ENCODE assay signal across 13 cellular contexts in genomic region chr11:4087551-4087950, GRCh38. TPM values are rescaled to one million over a fixed set of nuclear protein-coding genes. Genes with fewer than 3 reads are reported as not detected.
DNase-seq lines count a peak whose midpoint lies in the region; ATAC-seq and TF ChIP-seq lines count a peak whose summit lies in the region.
"Had no signal": no experiment of that assay in that cellular context is flagged by ENCODE, and none has a peak within 500 bp of the region (broad histone marks: within the 10 kb centered on the region; RNA-seq: fewer than 3 reads in every experiment).

No MANE protein-coding gene starts in this region.

- DNase-seq in activated naive CD4-positive, alpha-beta T cell treated with anti-CD3 and anti-CD28 coated beads, Interleukin-2, amount 10 ng/mL, durations not matched to agents 7 days and 5 days, result no peak
- DNase-seq in activated naive CD4-positive, alpha-beta T cell treated with anti-CD3 and anti-CD28 coated beads, Interleukin-2, amount 50 U/mL, for 16 hours, result no peak
- DNase-seq in SK-MEL-5 (ENCODE audit: low read depth, low spot score) (peak; percentile 13), osteocyte (ENCODE audit: extremely low spot score, unreplicated experiment) (no peak), A673 (ENCODE audit: low spot score) (no peak), DMS79 (lab: John Stamatoyannopoulos, UW) (no peak)
- DNase-seq in effector memory CD8-positive, alpha-beta T cell, result no peak
- DNase-seq: activated T-cell treated with anti-CD3 and anti-CD28 coated beads, Interleukin-2, amount 50 U/mL, for 1 hour; glutamatergic neuron; lower lobe of right lung; NCI-H2029 treated with DMSO at 0.1 percent for 48 hours had no signal

- no peak overlapping the region for H3K4me3 ChIP-seq in A673 (ENCODE audit: low read depth, low read length, poor library complexity, severe bottlenecking)
- H3K4me3 ChIP-seq: lower lobe of right lung had no signal

- H3K36me3 Mint-ChIP-seq in activated naive CD4-positive, alpha-beta T cell treated with anti-CD3 and anti-CD28 coated beads, Interleukin-2, amount 10 ng/mL, durations not matched to agents 7 days and 5 days, result peaks cover 83% of the 10 kb centered on the region
- H3K36me3 Mint-ChIP-seq in effector memory CD8-positive, alpha-beta T cell (ENCODE audit: insufficient read depth), result peaks cover 31% of the 10 kb centered on the region
- peaks cover 32% of the 10 kb centered on the region for H3K36me3 Mint-ChIP-seq in osteocyte (ENCODE audit: unreplicated experiment)

- intact Hi-C loops in A673 (cut with micrococcal nuclease; ENCODE audit: unreplicated experiment), result no loop called here

- H3K27ac ChIP-seq in A673 (ENCODE audit: low read depth, low read length, poor library complexity, severe bottlenecking), result no peak overlapping the region
- H3K27ac ChIP-seq: lower lobe of right lung had no signal

- H3K27ac Mint-ChIP-seq in activated naive CD4-positive, alpha-beta T cell treated with anti-CD3 and anti-CD28 coated beads, Interleukin-2, amount 10 ng/mL, durations not matched to agents 7 days and 5 days, result peak overlapping the region; percentile 17
- peak overlapping the region; percentile 61 to 96 for H3K27ac Mint-ChIP-seq in effector memory CD8-positive, alpha-beta T cell
- no peak overlapping the region for H3K27ac Mint-ChIP-seq in osteocyte (ENCODE audit: unreplicated experiment)
- H3K27ac Mint-ChIP-seq: B cell had no signal

- TF ChIP-seq CTCF in osteocyte (IDR thresholded peaks at IDR 0.05), result peak; percentile 24
- TF ChIP-seq CTCF in A673 (conservative IDR thresholded peaks at IDR 0.05; ENCODE audit: low read depth, low read length), result no peak

- in situ Hi-C loops in SK-MEL-5 (cut with HindIII; ENCODE audit: low pct_unique_long_range_greater_than_20kb, low sequenced_read_pairs), result no loop called here

- no peaks in the 10 kb centered on the region for H3K36me3 ChIP-seq in A673 (ENCODE audit: insufficient read depth, low read length, poor library complexity, severe bottlenecking)

- H3K4me3 Mint-ChIP-seq in activated naive CD4-positive, alpha-beta T cell treated with anti-CD3 and anti-CD28 coated beads, Interleukin-2, amount 10 ng/mL, durations not matched to agents 7 days and 5 days, result no peak overlapping the region
- no peak overlapping the region for H3K4me3 Mint-ChIP-seq in effector memory CD8-positive, alpha-beta T cell
- H3K4me3 Mint-ChIP-seq in osteocyte (ENCODE audit: unreplicated experiment), result no peak overlapping the region
- H3K4me3 Mint-ChIP-seq: B cell had no signal

- POLR2A ChIA-PET in A673 (lab: Charles Lee; ENCODE audit: low non-redundant PET), result no interaction called here

- peaks cover 66% of the 10 kb centered on the region for H3K4me1 Mint-ChIP-seq in activated naive CD4-positive, alpha-beta T cell treated with anti-CD3 and anti-CD28 coated beads, Interleukin-2, amount 10 ng/mL, durations not matched to agents 7 days and 5 days
- H3K4me1 Mint-ChIP-seq in effector memory CD8-positive, alpha-beta T cell (ENCODE audit: low read depth in 2 of 2), result peaks cover 50 to 52% of the 10 kb centered on the region in 2 donors
- peaks cover 4% of the 10 kb centered on the region for H3K4me1 Mint-ChIP-seq in osteocyte (ENCODE audit: unreplicated experiment)

- ATAC-seq in effector memory CD8-positive, alpha-beta T cell (replicated peaks), result no peak
- ATAC-seq in HG03045 (IDR thresholded peaks at IDR 0.05; ENCODE audit: unreplicated experiment), result no peak
- ATAC-seq: lower lobe of right lung had no signal

- CTCF ChIA-PET in activated naive CD4-positive, alpha-beta T cell treated with anti-CD3 and anti-CD28 coated beads, Interleukin-2, amount 10 ng/mL, durations not matched to agents 7 days and 5 days (lab: Charles Lee), result interaction anchor here (1.1 to 1.9 kb wide), 2 partner anchors 15 to 100 kb away, joined by 3 to 7 read pairs; no protein-coding TSS in a partner anchor
- CTCF ChIA-PET in A673 (lab: Charles Lee), result no interaction called here

- no peaks in the 10 kb centered on the region for H3K27me3 ChIP-seq in A673 (replicated peaks; ENCODE audit: insufficient read depth, low read depth, low read length, poor library complexity)

- no peaks in the 10 kb centered on the region for H3K9me3 Mint-ChIP-seq in activated naive CD4-positive, alpha-beta T cell treated with anti-CD3 and anti-CD28 coated beads, Interleukin-2, amount 10 ng/mL, durations not matched to agents 7 days and 5 days
- no peaks in the 10 kb centered on the region for H3K9me3 Mint-ChIP-seq in effector memory CD8-positive, alpha-beta T cell
- no peaks in the 10 kb centered on the region for H3K9me3 Mint-ChIP-seq in osteocyte (ENCODE audit: unreplicated experiment)

- BruUV-seq in A673 (replicated peaks; lab: Mats Ljungman, UMichigan), result no TSS peak

- H3K9me3 ChIP-seq in A673 (ENCODE audit: low read depth, low read length, poor library complexity, severe bottlenecking), result no peaks in the 10 kb centered on the region
- H3K9me3 ChIP-seq: lower lobe of right lung had no signal

- H3K4me1 ChIP-seq in A673 (ENCODE audit: insufficient read depth, low read length, poor library complexity, severe bottlenecking), result no peaks in the 10 kb centered on the region
- H3K4me1 ChIP-seq: lower lobe of right lung had no signal

- no peaks in the 10 kb centered on the region for H3K27me3 Mint-ChIP-seq in activated naive CD4-positive, alpha-beta T cell treated with anti-CD3 and anti-CD28 coated beads, Interleukin-2, amount 10 ng/mL, durations not matched to agents 7 days and 5 days
- H3K27me3 Mint-ChIP-seq in effector memory CD8-positive, alpha-beta T cell, result no peaks in the 10 kb centered on the region
- no peaks in the 10 kb centered on the region for H3K27me3 Mint-ChIP-seq in osteocyte (ENCODE audit: unreplicated experiment)
- H3K27me3 Mint-ChIP-seq: B cell had no signal

RNA-seq across cellular contexts. Expression of gene RRM1, which starts 7.0 kb away (rescaled TPM):
- total RNA-seq in SK-MEL-5 (2014; rRNA removed; shearing (Covaris generic)), result 66.0 and 71.0 TPM in 2 replicates
- 53.6 and 65.7 TPM in 2 replicates for polyA plus RNA-seq in SK-MEL-5 (2015; cell fraction: cytosol; rRNA removed)
- 27.9 and 29.6 TPM in 2 replicates for polyA plus RNA-seq in SK-MEL-5 (2015; cell fraction: nucleus; rRNA removed)
- total RNA-seq in osteocyte (34.4 and 39.8 TPM in 2 replicates), A673 (2021) (173 and 184 TPM in 2 replicates)
